Comparison of ENCODE assay signal across 1 cellular context in genomic region chr19:53103141-53103902, GRCh38.
A peak's percentile ranks its signal among the peaks of the same experiment; 100 is the strongest.
TF ChIP-seq lines count a peak whose summit lies in the region.

Gene ZNF160 (minus strand): TSS chr19:53103422. CDS start chr19:53086276, 17,146 bp downstream.

TF ChIP-seq in GM12878, 131 proteins besides CTCF, POLR2A, EP300 and RAD21 (continued from another document):
- TF ChIP-seq CHD2 (IDR thresholded peaks at IDR 0.05; ENCODE audit: borderline replicate concordance, low read depth, low read length) (peak; percentile 26; the same call in 1 of the 2 replicates), CREM (IDR thresholded peaks at IDR 0.05; ENCODE audit: low read depth) (peak; percentile 67), SPI1 (IDR thresholded peaks at IDR 0.05; ENCODE audit: borderline replicate concordance, insufficient read depth, low read depth, low read length) (0 out of 2 replicates have a peak, but pooled peaks have one; percentile 23), PRDM15 (CRISPR knock-in tag; IDR thresholded peaks at IDR 0.05) (no peak), NKRF (conservative IDR thresholded peaks at IDR 0.05) (peak; percentile 54), SMC3 (IDR thresholded peaks at IDR 0.05; ENCODE audit: borderline replicate concordance, low read length) (0 out of 2 replicates have a peak, but pooled peaks have one; percentile 12), SMAD5 (IDR thresholded peaks at IDR 0.05; ENCODE audit: low read depth) (peak; percentile 51; the same call in 1 of the 2 replicates)
